ENCODE assay signal across 12 cellular contexts in genomic region chr2:190835303-190835930, GRCh38. TPM values are rescaled to one million over a fixed set of nuclear protein-coding genes. Genes with fewer than 3 reads are reported as not detected.
DNase-seq lines count a peak whose midpoint lies in the region; ATAC-seq and TF ChIP-seq lines count a peak whose summit lies in the region.
"Had no signal": no experiment of that assay in that cellular context is flagged by ENCODE, and none has a peak within 500 bp of the region (broad histone marks: within the 10 kb centered on the region; RNA-seq: fewer than 3 reads in every experiment).

No MANE protein-coding gene starts in this region.

- WGBS in ovary, 3 donors = 17 to 40% (median 39%) methylated on average over 3 of the region's 3 CpGs

- in situ Hi-C loops in Caki2 (cut with HindIII; ENCODE audit: low pct_unique_long_range_greater_than_20kb, low sequenced_read_pairs) = no loop called here

- intact Hi-C loops in ovary (cut with DNase I) = no loop called here
- intact Hi-C loops in vagina (cut with DNase I) = no loop called here

- no peaks in the 10 kb centered on the region for H3K27me3 ChIP-seq in SJSA1 (replicated peaks)
- no peaks in the 10 kb centered on the region for H3K27me3 ChIP-seq in ovary
- H3K27me3 ChIP-seq in vagina = no peaks in the 10 kb centered on the region
- H3K27me3 ChIP-seq: cardiac muscle cell, neutrophil had no signal

- H3K9me3 ChIP-seq in SJSA1 (replicated peaks) (no peaks in the 10 kb centered on the region), ovary (no peaks in the 10 kb centered on the region), vagina (no peaks in the 10 kb centered on the region)
- H3K9me3 ChIP-seq: neutrophil had no signal

- H3K27ac ChIP-seq in SJSA1 = peak overlapping the region; percentile 37
- no peak overlapping the region for H3K27ac ChIP-seq in ovary
- H3K27ac ChIP-seq in vagina = no peak overlapping the region
- H3K27ac ChIP-seq: cardiac muscle cell, neutrophil had no signal

- H3K36me3 ChIP-seq in SJSA1 (no peaks in the 10 kb centered on the region), ovary (no peaks in the 10 kb centered on the region), vagina (no peaks in the 10 kb centered on the region)
- H3K36me3 ChIP-seq: cardiac muscle cell, neutrophil had no signal

- peak; percentile 32 for DNase-seq in Caki2 (ENCODE audit: low read depth)
- DNase-seq in SJSA1 (ENCODE audit: low read depth in 1 of 2, low spot score in 2 of 2) = peak; percentile 71 to 84
- DNase-seq in fibroblast of the conjunctiva (ENCODE audit: low read depth) = peak; percentile 60
- peak; percentile 43 to 67 (median 62) for DNase-seq in ovary
- no peak for DNase-seq in vagina (ENCODE audit: extremely low spot score in 2 of 2)
- DNase-seq in NCI-H82 treated with DMSO at 0.1 percent for 48 hours (lab: John Stamatoyannopoulos, UW; ENCODE audit: unreplicated experiment) = no peak
- DNase-seq in COR-L47 (lab: John Stamatoyannopoulos, UW) = no peak
- DNase-seq: CD4-positive, alpha-beta memory T cell; NCI-H187 treated with DMSO at 0.1 percent for 48 hours had no signal

- TF ChIP-seq POLR2A in ovary (IDR thresholded peaks at IDR 0.05) = no peak
- no peak for TF ChIP-seq POLR2A in vagina (IDR thresholded peaks at IDR 0.05)

- no peak overlapping the region for H3K4me3 ChIP-seq in SJSA1
- H3K4me3 ChIP-seq in ovary = no peak overlapping the region
- H3K4me3 ChIP-seq in vagina = no peak overlapping the region
- H3K4me3 ChIP-seq: cardiac muscle cell had no signal

- no peak for TF ChIP-seq EP300 in ovary (IDR thresholded peaks at IDR 0.05)

- TF ChIP-seq CTCF in ovary (IDR thresholded peaks at IDR 0.05) = no peak
- no peak for TF ChIP-seq CTCF in vagina (IDR thresholded peaks at IDR 0.05)

- no peak for ATAC-seq in activated CD4-positive, CD25-positive, alpha-beta regulatory T cell treated with anti-CD3 and anti-CD28 coated beads, Interleukin-2, amount 50 U/mL, for 24 hours

- H3K4me1 ChIP-seq in SJSA1 (replicated peaks) = peaks cover 49% of the 10 kb centered on the region
- peaks cover 4% of the 10 kb centered on the region for H3K4me1 ChIP-seq in ovary (ENCODE audit: insufficient read depth)
- H3K4me1 ChIP-seq in vagina = no peaks in the 10 kb centered on the region

RNA-seq across cellular contexts. Expression of gene GLS, which starts 45.2 kb away (rescaled TPM):
- total RNA-seq in Caki2 (2014; rRNA removed; shearing (Covaris generic); ENCODE audit: low replicate concordance) = 270 and 324 TPM in 2 replicates
- 176 and 177 TPM in 2 replicates for total RNA-seq in SJSA1 (2014; rRNA removed; shearing (Covaris generic))
- total RNA-seq in ovary (100 to 1,000 TPM in 1 of 7 donors, 10 to 100 TPM in 6; 71.2 to 141 (median 77.1) TPM), vagina (88.9 TPM)
- 10 to 100 TPM; 20.2 to 56.1 TPM for polyA plus RNA-seq in ovary

Comparison
In these comparisons a context has a peak if more than half of its experiments do, and no peak if none do; other contexts are left out.
1. DNase-seq: peak in Caki2 (single experiment), SJSA1 (2 of 2), fibroblast of the conjunctiva (single experiment) and ovary (5 of 5); none in vagina (0 of 2), NCI-H82 treated with DMSO at 0.1 percent for 48 hours (single experiment) and COR-L47 (single experiment).